In genomic region chr2:111200333-111200879, GRCh38 we compare ENCODE assay signal across 14 cellular contexts.
DNase-seq lines count a peak whose midpoint lies in the region; TF ChIP-seq lines count a peak whose summit lies in the region.
"Had no signal": no experiment of that assay in that cellular context is flagged by ENCODE, and none has a peak within 500 bp of the region (broad histone marks: within the 10 kb centered on the region; RNA-seq: fewer than 3 reads in every experiment).

No MANE protein-coding gene starts in this region.

- H3K27ac ChIP-seq in endodermal cell (ENCODE audit: low read depth, low read length) = no peak overlapping the region
- H3K27ac ChIP-seq: stomach had no signal

- H3K4me1 Mint-ChIP-seq in endodermal cell = peaks cover 20% of the 10 kb centered on the region

- no peaks in the 10 kb centered on the region for H3K36me3 ChIP-seq in endodermal cell (ENCODE audit: control insufficient read depth, insufficient read depth, low read length)
- H3K36me3 ChIP-seq: stomach had no signal

- no peak overlapping the region for H3K4me3 Mint-ChIP-seq in endodermal cell
- H3K4me3 Mint-ChIP-seq: activated CD4-positive, alpha-beta T cell treated with anti-CD3 and anti-CD28 coated beads, Interleukin-2, amount 10 ng/mL, durations not matched to agents 24 days and 14 days; activated T-helper 1 cell treated with anti-CD3 and anti-CD28 coated beads, Interleukin-12 subunit alpha, Interleukin-12 subunit beta, Interleukin-2, Interleukin-4 antibody, amounts not matched to agents 30 ng/mL and 10 ng/mL and 1 ng/mL, durations not matched to agents 14 hours and 24 hours and 36 hours; HFFc6 had no signal

- H3K36me3 Mint-ChIP-seq in endodermal cell (ENCODE audit: low read depth) = no peaks in the 10 kb centered on the region

- no peak overlapping the region for H3K4me3 ChIP-seq in endodermal cell (ENCODE audit: low read length)
- H3K4me3 ChIP-seq: stomach had no signal

- 88 to 92% methylated on average over 11 of the region's 11 CpGs for WGBS in endodermal cell (ENCODE audit: insufficient coverage in 1 of 2, insufficient read length in 1 of 2), 2 experiments

- no peaks in the 10 kb centered on the region for H3K9me3 Mint-ChIP-seq in endodermal cell
- H3K9me3 Mint-ChIP-seq: activated CD4-positive, alpha-beta T cell treated with anti-CD3 and anti-CD28 coated beads, Interleukin-2, amount 10 ng/mL, durations not matched to agents 24 days and 14 days; activated T-helper 1 cell treated with anti-CD3 and anti-CD28 coated beads, Interleukin-12 subunit alpha, Interleukin-12 subunit beta, Interleukin-2, Interleukin-4 antibody, amounts not matched to agents 30 ng/mL and 10 ng/mL and 1 ng/mL, durations not matched to agents 14 hours and 24 hours and 36 hours; HFFc6 had no signal

- TF ChIP-seq CTCF in endodermal cell (conservative IDR thresholded peaks at IDR 0.05) = no peak

- no peak overlapping the region for H3K9ac ChIP-seq in endodermal cell (ENCODE audit: extremely low read depth, low read length, poor library complexity, severe bottlenecking)

- H3K9me3 ChIP-seq in endodermal cell (ENCODE audit: control insufficient read depth, low read length) = no peaks in the 10 kb centered on the region
- H3K9me3 ChIP-seq: stomach had no signal

- H3K4me1 ChIP-seq in endodermal cell (ENCODE audit: control insufficient read depth, insufficient read depth, low read length) = peaks cover 13% of the 10 kb centered on the region
- H3K4me1 ChIP-seq: stomach had no signal

- DNase-seq in DMS79 (lab: John Stamatoyannopoulos, UW) = peak; percentile 20
- DNase-seq in NCI-H146 treated with DMSO at 0.1 percent for 48 hours (lab: John Stamatoyannopoulos, UW; ENCODE audit: unreplicated experiment) = peak; percentile 96
- DNase-seq in NCI-H69 (lab: John Stamatoyannopoulos, UW) = peak; percentile 89
- DNase-seq in endodermal cell = peak; percentile 65
- DNase-seq in activated naive CD4-positive, alpha-beta T cell (lab: John Stamatoyannopoulos, UW) = no peak
- no peak for DNase-seq in kidney glomerular epithelial cell (lab: John Stamatoyannopoulos, UW)
- DNase-seq in stimulated activated CD4-positive, alpha-beta T cell treated with anti-CD3 and anti-CD28 coated beads, Interleukin-12 subunit alpha, Interleukin-12 subunit beta, amount 100 ng/mL, for 4 hours = no peak
- no peak for DNase-seq in SW480 (ENCODE audit: low spot score)
- DNase-seq: activated CD4-positive, alpha-beta T cell treated with anti-CD3 and anti-CD28 coated beads, Interleukin-2, amount 10 ng/mL, durations not matched to agents 24 days and 14 days; effector CD4-positive, alpha-beta T cell; HFFc6; stomach; T-helper 2 cell had no signal

- H3K27me3 Mint-ChIP-seq in endodermal cell (ENCODE audit: insufficient read depth) = peaks cover 2% of the 10 kb centered on the region

- H3K27ac Mint-ChIP-seq in endodermal cell = no peak overlapping the region
- H3K27ac Mint-ChIP-seq: activated CD4-positive, alpha-beta T cell treated with anti-CD3 and anti-CD28 coated beads, Interleukin-2, amount 10 ng/mL, durations not matched to agents 24 days and 14 days; HFFc6 had no signal

- no peaks in the 10 kb centered on the region for H3K27me3 ChIP-seq in endodermal cell (ENCODE audit: control insufficient read depth, insufficient read depth, low read length, poor library complexity, severe bottlenecking)
- H3K27me3 ChIP-seq: stomach had no signal

Comparison
In these comparisons a context has a peak if more than half of its experiments do, and no peak if none do; other contexts are left out.
1. DNase-seq: peak in DMS79 (single experiment), NCI-H146 treated with DMSO at 0.1 percent for 48 hours (single experiment), NCI-H69 (single experiment) and endodermal cell (single experiment); none in activated naive CD4-positive, alpha-beta T cell (0 of 4), kidney glomerular epithelial cell (single experiment), stimulated activated CD4-positive, alpha-beta T cell treated with anti-CD3 and anti-CD28 coated beads, Interleukin-12 subunit alpha, Interleukin-12 subunit beta, amount 100 ng/mL, for 4 hours (single experiment) and SW480 (single experiment).